ENCODE assay signal across 9 cellular contexts in genomic region chr22:39503590-39503989, GRCh38. TPM values are rescaled to one million over a fixed set of nuclear protein-coding genes. Genes with fewer than 3 reads are reported as not detected.
DNase-seq lines count a peak whose midpoint lies in the region; ATAC-seq and TF ChIP-seq lines count a peak whose summit lies in the region.
"Had no signal": no experiment of that assay in that cellular context is flagged by ENCODE, and none has a peak within 500 bp of the region (broad histone marks: within the 10 kb centered on the region; RNA-seq: fewer than 3 reads in every experiment).

No MANE protein-coding gene starts in this region.

- peaks cover 5 to 52% (median 35%) of the 10 kb centered on the region in 4 donors for H3K4me1 Mint-ChIP-seq in CD4-positive, CD25-positive, alpha-beta regulatory T cell
- peaks cover 41% of the 10 kb centered on the region for H3K4me1 Mint-ChIP-seq in nephron

- TF ChIP-seq CTCF in mammary epithelial cell (conservative IDR thresholded peaks at IDR 0.05 in 1 of 2, IDR thresholded peaks at IDR 0.05 in 1 of 2; ENCODE audit: extremely low read depth in 1 of 2, insufficient read depth in 1 of 2, low read depth in 1 of 2, low read length in 2 of 2) (no peak), nephron (IDR thresholded peaks at IDR 0.05; ENCODE audit: unreplicated experiment in 3 of 3) (no peak), upper lobe of left lung (IDR thresholded peaks at IDR 0.05) (no peak)

- BruUV-seq in mammary epithelial cell (replicated peaks; lab: Mats Ljungman, UMichigan): no TSS peak

- peak overlapping the region; percentile 85 for H3K9ac ChIP-seq in mammary epithelial cell (ENCODE audit: insufficient read depth, low read length)

- peak overlapping the region; percentile 90 for H3K4me3 ChIP-seq in CD4-positive, CD25-positive, alpha-beta regulatory T cell (ENCODE audit: low read depth, low read length)
- H3K4me3 ChIP-seq in Jurkat, Clone E6-1 (ENCODE audit: low read length): peak overlapping the region; percentile 95
- peak overlapping the region; percentile 67 to 86 (median 79) for H3K4me3 ChIP-seq in mammary epithelial cell (replicated peaks in 1 of 3; ENCODE audit: insufficient read depth in 1 of 3, low read depth in 2 of 3, low read length in 3 of 3)
- H3K4me3 ChIP-seq in upper lobe of left lung: peak overlapping the region in 1 of 4 donors; percentile 84

- H3K4me3 Mint-ChIP-seq in CD4-positive, CD25-positive, alpha-beta regulatory T cell: peak overlapping the region; percentile 88 to 99 (median 96)
- peak overlapping the region; percentile 97 to 98 (median 97) for H3K4me3 Mint-ChIP-seq in nephron

- no peak for ATAC-seq in CD4-positive, CD25-positive, alpha-beta regulatory T cell (ENCODE audit: low read depth in 2 of 2)
- ATAC-seq in upper lobe of left lung (ENCODE audit: low FRiP score in 2 of 2): no peak
- ATAC-seq in GM19452 (IDR thresholded peaks at IDR 0.05; ENCODE audit: unreplicated experiment): no peak
- no peak for ATAC-seq in GM21381 (IDR thresholded peaks at IDR 0.05; ENCODE audit: unreplicated experiment)

- in situ Hi-C loops in mammary epithelial cell (cut with MboI; ENCODE audit: low sequenced_read_pairs in 2 of 2): loop anchor here (25.0 kb wide), 1 partner anchor 341 kb away; the partner anchor contains the start of gene CBX7 (in 2 of the 2)

- H3K79me2 ChIP-seq in mammary epithelial cell (ENCODE audit: insufficient read depth, low read length): peaks cover 65% of the 10 kb centered on the region

- H3K27me3 ChIP-seq in CD4-positive, CD25-positive, alpha-beta regulatory T cell (ENCODE audit: control insufficient read depth, insufficient read depth, low read length): no peaks in the 10 kb centered on the region
- no peaks in the 10 kb centered on the region for H3K27me3 ChIP-seq in mammary epithelial cell (ENCODE audit: insufficient read depth, low read length)
- no peaks in the 10 kb centered on the region for H3K27me3 ChIP-seq in upper lobe of left lung

- DNase-seq in CD4-positive, CD25-positive, alpha-beta regulatory T cell: no peak
- DNase-seq in Jurkat, Clone E6-1 (ENCODE audit: low read depth, low spot score): no peak
- no peak for DNase-seq in mammary epithelial cell
- DNase-seq in upper lobe of left lung: no peak
- no peak for DNase-seq in activated CD4-positive, alpha-beta T cell treated with anti-CD3 and anti-CD28 coated beads for 4 hours
- DNase-seq: left colon had no signal

- dilution Hi-C loops in mammary epithelial cell (cut with HindIII; ENCODE audit: low sequenced_read_pairs): loop anchor here (5.0 to 25.0 kb wide), 2 partner anchors 51 to 266 kb away; partner anchors contain the start of gene PDGFB

- H3K27ac ChIP-seq in CD4-positive, CD25-positive, alpha-beta regulatory T cell (ENCODE audit: insufficient read depth, low read length, poor library complexity, severe bottlenecking): no peak overlapping the region
- H3K27ac ChIP-seq in mammary epithelial cell (ENCODE audit: insufficient read depth, low read depth, low read length) (peak overlapping the region; percentile 58), upper lobe of left lung (no peak overlapping the region)

- H3K27me3 Mint-ChIP-seq in CD4-positive, CD25-positive, alpha-beta regulatory T cell: no peaks in the 10 kb centered on the region
- H3K27me3 Mint-ChIP-seq in nephron (ENCODE audit: low read depth): no peaks in the 10 kb centered on the region

- CTCF ChIA-PET in mammary epithelial cell (lab: Charles Lee; ENCODE audit: low non-redundant PET): no interaction called here

- H2AFZ ChIP-seq in mammary epithelial cell (ENCODE audit: low read depth, low read length): no peak overlapping the region

- H3K4me2 ChIP-seq in mammary epithelial cell (ENCODE audit: insufficient read depth, low read depth, low read length): peak overlapping the region; percentile 87

- H3K36me3 Mint-ChIP-seq in CD4-positive, CD25-positive, alpha-beta regulatory T cell: peaks cover 27% of the 10 kb centered on the region
- peaks cover 36% of the 10 kb centered on the region for H3K36me3 Mint-ChIP-seq in nephron (ENCODE audit: low read depth)

- no peak for TF ChIP-seq POLR2A in upper lobe of left lung (IDR thresholded peaks at IDR 0.05)

- no peaks in the 10 kb centered on the region for H3K9me3 ChIP-seq in CD4-positive, CD25-positive, alpha-beta regulatory T cell (ENCODE audit: control insufficient read depth in 2 of 2, low read length in 2 of 2)
- H3K9me3 ChIP-seq in mammary epithelial cell (replicated peaks; ENCODE audit: insufficient read depth, low read length): no peaks in the 10 kb centered on the region
- H3K9me3 ChIP-seq in upper lobe of left lung: no peaks in the 10 kb centered on the region

- no peak for TF ChIP-seq EP300 in upper lobe of left lung (IDR thresholded peaks at IDR 0.05)

- 50% methylated on average over 7 of the region's 7 CpGs for WGBS in mammary epithelial cell (ENCODE audit: low coverage, missing lambda C conversion rate)
- WGBS in upper lobe of left lung, 2 donors: 65 to 73% methylated on average over 7 of the region's 7 CpGs

- H3K9me3 Mint-ChIP-seq in CD4-positive, CD25-positive, alpha-beta regulatory T cell: peaks cover 0 to 2% (median 0%) of the 10 kb centered on the region in 7 donors
- H3K9me3 Mint-ChIP-seq in nephron: no peaks in the 10 kb centered on the region

- peaks cover 35% of the 10 kb centered on the region for H3K4me1 ChIP-seq in CD4-positive, CD25-positive, alpha-beta regulatory T cell (ENCODE audit: control insufficient read depth, insufficient read depth, low read length, poor library complexity, severe bottlenecking)
- peaks cover 11% of the 10 kb centered on the region for H3K4me1 ChIP-seq in mammary epithelial cell (ENCODE audit: insufficient read depth, low read length)
- peaks cover 25 to 34% (median 29%) of the 10 kb centered on the region in 4 donors for H3K4me1 ChIP-seq in upper lobe of left lung

- H3K27ac Mint-ChIP-seq in CD4-positive, CD25-positive, alpha-beta regulatory T cell: peak overlapping the region in 1 of 3 donors; percentile 91
- H3K27ac Mint-ChIP-seq in nephron: peak overlapping the region; percentile 15 to 83 (median 34)

- intact Hi-C loops in mammary epithelial cell (cut with micrococcal nuclease): loop anchor here (2.0 kb wide), 1 partner anchor 15 kb away; no protein-coding TSS in a partner anchor

- H3K36me3 ChIP-seq in CD4-positive, CD25-positive, alpha-beta regulatory T cell (ENCODE audit: control insufficient read depth, insufficient read depth, low read length): peaks cover 41% of the 10 kb centered on the region
- H3K36me3 ChIP-seq in mammary epithelial cell (ENCODE audit: insufficient read depth, low read length) (peaks cover 9% of the 10 kb centered on the region), upper lobe of left lung (peaks cover 19 to 47% (median 38%) of the 10 kb centered on the region in 4 donors)

- no peaks in the 10 kb centered on the region for H4K20me1 ChIP-seq in mammary epithelial cell (ENCODE audit: insufficient read depth, low read length)

RNA-seq across cellular contexts. Expression of gene MIEF1, which starts 1.5 kb away (rescaled TPM):
- total RNA-seq in CD4-positive, CD25-positive, alpha-beta regulatory T cell: 16.0 TPM
- polyA plus RNA-seq in CD4-positive, CD25-positive, alpha-beta regulatory T cell: 10 to 100 TPM; 24.0 to 39.8 (median 29.8) TPM
- 23.0 TPM for polyA plus RNA-seq in Jurkat, Clone E6-1 (2012; ENCODE audit: insufficient read depth, insufficient read length)
- total RNA-seq in mammary epithelial cell (10 to 100 TPM; 36.8 to 36.9 TPM), upper lobe of left lung (10 to 100 TPM; 10.5 to 35.3 (median 25.6) TPM)
- polyA plus RNA-seq in mammary epithelial cell: 25.6 TPM
- 40.2 TPM for polyA minus RNA-seq in mammary epithelial cell

RNA-seq across cellular contexts. Expression of gene ATF4, which starts 16.8 kb away (rescaled TPM):
- total RNA-seq in CD4-positive, CD25-positive, alpha-beta regulatory T cell: 246 TPM
- 10 to 100 TPM; 58.2 to 75.2 (median 69.1) TPM for polyA plus RNA-seq in CD4-positive, CD25-positive, alpha-beta regulatory T cell
- 612 TPM for polyA plus RNA-seq in Jurkat, Clone E6-1 (2012; ENCODE audit: insufficient read depth, insufficient read length)
- 100 to 1,000 TPM; 598 to 653 TPM for total RNA-seq in mammary epithelial cell
- polyA plus RNA-seq in mammary epithelial cell: 904 TPM
- polyA minus RNA-seq in mammary epithelial cell: 327 TPM
- 100 to 1,000 TPM; 255 to 402 (median 364) TPM for total RNA-seq in upper lobe of left lung

RNA-seq across cellular contexts. Expression of gene RPS19BP1, which starts 29.0 kb away (rescaled TPM):
- 42.9 TPM for total RNA-seq in CD4-positive, CD25-positive, alpha-beta regulatory T cell
- 100 to 1,000 TPM; 102 to 117 (median 110) TPM for polyA plus RNA-seq in CD4-positive, CD25-positive, alpha-beta regulatory T cell
- 95.4 TPM for polyA plus RNA-seq in Jurkat, Clone E6-1 (2012; ENCODE audit: insufficient read depth, insufficient read length)
- 10 to 100 TPM; 35.7 to 81.3 TPM for total RNA-seq in mammary epithelial cell
- polyA plus RNA-seq in mammary epithelial cell: 89.0 TPM
- polyA minus RNA-seq in mammary epithelial cell: 12.5 TPM
- 100 to 1,000 TPM in 4 of 6 donors, 10 to 100 TPM in 2; 71.2 to 168 (median 106) TPM for total RNA-seq in upper lobe of left lung

RNA-seq across cellular contexts. Expression of gene MGAT3, which starts 46.8 kb away (rescaled TPM):
- 0.12 TPM for total RNA-seq in CD4-positive, CD25-positive, alpha-beta regulatory T cell
- polyA plus RNA-seq in CD4-positive, CD25-positive, alpha-beta regulatory T cell: not detected
- polyA plus RNA-seq in Jurkat, Clone E6-1 (2012; ENCODE audit: insufficient read depth, insufficient read length): 2.3 TPM
- total RNA-seq in mammary epithelial cell (under 1 TPM in 1 of 2 donors, not detected in 1; under 0.01 TPM), upper lobe of left lung (10 to 100 TPM in 5 of 6 donors, 1 to 10 TPM in 1; 5.2 to 45.0 (median 26.0) TPM)
- polyA plus RNA-seq in mammary epithelial cell: not detected
- polyA minus RNA-seq in mammary epithelial cell: not detected
